Comparison of ENCODE assay signal across 1 cellular context in the genomic region with DNA sequence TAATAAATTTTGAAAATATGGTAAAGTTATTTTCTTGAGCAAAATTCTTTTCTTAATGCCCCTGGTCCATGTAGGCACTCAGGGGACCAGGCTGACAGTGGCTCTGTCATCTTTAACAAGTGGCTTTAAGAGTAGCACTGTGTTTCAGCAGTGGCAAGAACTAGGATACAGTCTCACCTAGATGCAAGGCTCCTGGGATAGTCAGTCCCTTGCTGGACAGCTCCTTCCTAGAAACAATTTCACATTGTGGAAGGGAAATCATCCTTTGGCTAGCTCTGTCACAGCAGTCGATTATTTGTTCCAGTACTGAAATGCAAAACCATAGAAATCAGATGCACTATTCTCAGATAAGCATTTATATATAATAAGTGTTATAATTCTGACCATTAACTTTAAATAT.
TF ChIP-seq lines count a peak whose summit lies in the region.

No MANE protein-coding gene starts in this region.

TF ChIP-seq in WTC11, 78 proteins besides CTCF, POLR2A, EP300 and RAD21:
- TF ChIP-seq ZNF263 (CRISPR knock-in tag; IDR thresholded peaks at IDR 0.05; ENCODE audit: low read depth), result no peak
- no peak for TF ChIP-seq PRRX2 (CRISPR knock-in tag; IDR thresholded peaks at IDR 0.05)
- no peak for TF ChIP-seq TEAD4 (CRISPR knock-in tag; IDR thresholded peaks at IDR 0.05)
- TF ChIP-seq, protein P1, sequence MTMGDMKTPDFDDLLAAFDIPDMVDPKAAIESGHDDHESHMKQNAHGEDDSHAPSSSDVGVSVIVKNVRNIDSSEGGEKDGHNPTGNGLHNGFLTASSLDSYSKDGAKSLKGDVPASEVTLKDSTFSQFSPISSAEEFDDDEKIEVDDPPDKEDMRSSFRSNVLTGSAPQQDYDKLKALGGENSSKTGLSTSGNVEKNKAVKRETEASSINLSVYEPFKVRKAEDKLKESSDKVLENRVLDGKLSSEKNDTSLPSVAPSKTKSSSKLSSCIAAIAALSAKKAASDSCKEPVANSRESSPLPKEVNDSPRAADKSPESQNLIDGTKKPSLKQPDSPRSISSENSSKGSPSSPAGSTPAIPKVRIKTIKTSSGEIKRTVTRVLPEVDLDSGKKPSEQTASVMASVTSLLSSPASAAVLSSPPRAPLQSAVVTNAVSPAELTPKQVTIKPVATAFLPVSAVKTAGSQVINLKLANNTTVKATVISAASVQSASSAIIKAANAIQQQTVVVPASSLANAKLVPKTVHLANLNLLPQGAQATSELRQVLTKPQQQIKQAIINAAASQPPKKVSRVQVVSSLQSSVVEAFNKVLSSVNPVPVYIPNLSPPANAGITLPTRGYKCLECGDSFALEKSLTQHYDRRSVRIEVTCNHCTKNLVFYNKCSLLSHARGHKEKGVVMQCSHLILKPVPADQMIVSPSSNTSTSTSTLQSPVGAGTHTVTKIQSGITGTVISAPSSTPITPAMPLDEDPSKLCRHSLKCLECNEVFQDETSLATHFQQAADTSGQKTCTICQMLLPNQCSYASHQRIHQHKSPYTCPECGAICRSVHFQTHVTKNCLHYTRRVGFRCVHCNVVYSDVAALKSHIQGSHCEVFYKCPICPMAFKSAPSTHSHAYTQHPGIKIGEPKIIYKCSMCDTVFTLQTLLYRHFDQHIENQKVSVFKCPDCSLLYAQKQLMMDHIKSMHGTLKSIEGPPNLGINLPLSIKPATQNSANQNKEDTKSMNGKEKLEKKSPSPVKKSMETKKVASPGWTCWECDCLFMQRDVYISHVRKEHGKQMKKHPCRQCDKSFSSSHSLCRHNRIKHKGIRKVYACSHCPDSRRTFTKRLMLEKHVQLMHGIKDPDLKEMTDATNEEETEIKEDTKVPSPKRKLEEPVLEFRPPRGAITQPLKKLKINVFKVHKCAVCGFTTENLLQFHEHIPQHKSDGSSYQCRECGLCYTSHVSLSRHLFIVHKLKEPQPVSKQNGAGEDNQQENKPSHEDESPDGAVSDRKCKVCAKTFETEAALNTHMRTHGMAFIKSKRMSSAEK (CRISPR knock-in tag; IDR thresholded peaks at IDR 0.05; ENCODE audit: borderline replicate concordance), result no peak
- TF ChIP-seq, protein P2, sequence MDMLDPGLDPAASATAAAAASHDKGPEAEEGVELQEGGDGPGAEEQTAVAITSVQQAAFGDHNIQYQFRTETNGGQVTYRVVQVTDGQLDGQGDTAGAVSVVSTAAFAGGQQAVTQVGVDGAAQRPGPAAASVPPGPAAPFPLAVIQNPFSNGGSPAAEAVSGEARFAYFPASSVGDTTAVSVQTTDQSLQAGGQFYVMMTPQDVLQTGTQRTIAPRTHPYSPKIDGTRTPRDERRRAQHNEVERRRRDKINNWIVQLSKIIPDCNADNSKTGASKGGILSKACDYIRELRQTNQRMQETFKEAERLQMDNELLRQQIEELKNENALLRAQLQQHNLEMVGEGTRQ (CRISPR knock-in tag; IDR thresholded peaks at IDR 0.05), result no peak
